35 cellular contexts compared by ENCODE assay signal in genomic region chr15:48221261-48221660, GRCh38. TPM values are rescaled to one million over a fixed set of nuclear protein-coding genes. Genes with fewer than 3 reads are reported as not detected.
"Had no signal": no experiment of that assay in that cellular context is flagged by ENCODE, and none has a peak within 500 bp of the region (broad histone marks: within the 10 kb centered on the region; RNA-seq: fewer than 3 reads in every experiment).

No MANE protein-coding gene starts in this region.

- DNase-seq: activated CD4-positive, alpha-beta T cell treated with anti-CD3 and anti-CD28 coated beads, Interleukin-2, amount 10 ng/mL, durations not matched to agents 7 days and 5 days; activated CD4-positive, alpha-beta T cell treated with anti-CD3 and anti-CD28 coated beads, Interleukin-2, amount 50 U/mL, for 48 hours; activated CD8-positive, alpha-beta T cell treated with anti-CD3 and anti-CD28 coated beads, Interleukin-2, amount 10 ng/mL, durations not matched to agents 7 days and 5 days; activated gamma-delta T cell; activated naive CD4-positive, alpha-beta T cell treated with Interleukin-2 at 50 U/mL for 16 hours; activated naive CD8-positive, alpha-beta T cell treated with anti-CD3 and anti-CD28 coated beads, Interleukin-2, amount 10 ng/mL, durations not matched to agents 7 days and 5 days; activated T-cell treated with anti-CD3 and anti-CD28 coated beads, Interleukin-2, amount 50 U/mL, for 24 hours; amygdala; caudate nucleus; Karpas-422; KBM-7; NCI-H1105 treated with DMSO at 0.1 percent for 48 hours; NCI-H1436; NCI-H2029 treated with DMSO at 0.1 percent for 48 hours; NCI-H2107; NCI-H2171; NCI-H510A; NCI-H774; PC-3; Peyer's patch; RPMI8226; SHP77 treated with DMSO at 0.1 percent for 48 hours; SW 1271; T-helper 1 cell; T-helper 2 cell; T-helper 9 cell had no signal

- H3K27ac Mint-ChIP-seq: activated CD4-positive, alpha-beta T cell treated with anti-CD3 and anti-CD28 coated beads, Interleukin-2, amount 10 ng/mL, durations not matched to agents 7 days and 5 days; activated CD8-positive, alpha-beta T cell treated with anti-CD3 and anti-CD28 coated beads, Interleukin-2, amount 10 ng/mL, durations not matched to agents 7 days and 5 days; activated naive CD4-positive, alpha-beta T cell treated with anti-CD3 and anti-CD28 coated beads, Interleukin-2, amount 50 U/mL, for 24 hours; activated naive CD8-positive, alpha-beta T cell treated with anti-CD3 and anti-CD28 coated beads, Interleukin-2, amount 10 ng/mL, durations not matched to agents 7 days and 5 days; activated T-cell treated with anti-CD3 and anti-CD28 coated beads, Interleukin-2, amount 50 U/mL, for 24 hours; activated T-helper 2 cell treated with anti-CD3 and anti-CD28 coated beads, Interferon-gamma antibody, Interleukin-2, Interleukin-4, amounts not matched to agents 10 μg/mL and 5 μg/mL and 100 μg/mL, durations not matched to agents 14 hours and 24 hours and 36 hours; brain; IgD-negative memory B cell had no signal

- H3K27me3 ChIP-seq: Peyer's patch, SJSA1 had no signal

- FAIRE-seq: astrocyte, bronchial epithelial cell had no signal

- H3K9me3 Mint-ChIP-seq: activated CD4-positive, alpha-beta T cell treated with anti-CD3 and anti-CD28 coated beads, Interleukin-2, amount 10 ng/mL, durations not matched to agents 7 days and 5 days; activated naive CD4-positive, alpha-beta T cell treated with anti-CD3 and anti-CD28 coated beads, Interleukin-2, amount 50 U/mL, for 24 hours; activated naive CD8-positive, alpha-beta T cell treated with anti-CD3 and anti-CD28 coated beads, Interleukin-2, amount 10 ng/mL, durations not matched to agents 7 days and 5 days; activated T-cell treated with anti-CD3 and anti-CD28 coated beads, Interleukin-2, amount 50 U/mL, for 24 hours; activated T-helper 2 cell treated with anti-CD3 and anti-CD28 coated beads, Interferon-gamma antibody, Interleukin-2, Interleukin-4, amounts not matched to agents 10 μg/mL and 5 μg/mL and 100 μg/mL, durations not matched to agents 14 hours and 24 hours and 36 hours; IgD-negative memory B cell had no signal

- H3K4me3 ChIP-seq: Peyer's patch, SJSA1 had no signal

- H3K4me1 Mint-ChIP-seq: activated CD4-positive, alpha-beta T cell treated with anti-CD3 and anti-CD28 coated beads, Interleukin-2, amount 10 ng/mL, durations not matched to agents 7 days and 5 days; activated naive CD4-positive, alpha-beta T cell treated with anti-CD3 and anti-CD28 coated beads, Interleukin-2, amount 50 U/mL, for 24 hours; activated naive CD8-positive, alpha-beta T cell treated with anti-CD3 and anti-CD28 coated beads, Interleukin-2, amount 10 ng/mL, durations not matched to agents 7 days and 5 days; brain; IgD-negative memory B cell had no signal

- H3K4me3 Mint-ChIP-seq: activated CD4-positive, alpha-beta T cell treated with anti-CD3 and anti-CD28 coated beads, Interleukin-2, amount 10 ng/mL, durations not matched to agents 7 days and 5 days; activated CD8-positive, alpha-beta T cell treated with anti-CD3 and anti-CD28 coated beads, Interleukin-2, amount 10 ng/mL, durations not matched to agents 7 days and 5 days; activated naive CD4-positive, alpha-beta T cell treated with anti-CD3 and anti-CD28 coated beads, Interleukin-2, amount 50 U/mL, for 24 hours; activated naive CD8-positive, alpha-beta T cell treated with anti-CD3 and anti-CD28 coated beads, Interleukin-2, amount 10 ng/mL, durations not matched to agents 7 days and 5 days; activated T-cell treated with anti-CD3 and anti-CD28 coated beads, Interleukin-2, amount 50 U/mL, for 24 hours; brain; IgD-negative memory B cell had no signal

- H3K9me3 ChIP-seq: Peyer's patch, SJSA1 had no signal

- H3K36me3 Mint-ChIP-seq: activated naive CD4-positive, alpha-beta T cell treated with anti-CD3 and anti-CD28 coated beads, Interleukin-2, amount 50 U/mL, for 24 hours; activated naive CD8-positive, alpha-beta T cell treated with anti-CD3 and anti-CD28 coated beads, Interleukin-2, amount 10 ng/mL, durations not matched to agents 7 days and 5 days; brain had no signal

- H3K36me3 ChIP-seq: Peyer's patch, SJSA1 had no signal

- H3K27ac ChIP-seq: Peyer's patch, SJSA1 had no signal

- H3K4me1 ChIP-seq: Peyer's patch, SJSA1 had no signal

RNA-seq across cellular contexts. Expression of gene SLC12A1, which starts 15.2 kb away (rescaled TPM):
- total RNA-seq: activated CD4-positive, alpha-beta T cell treated with anti-CD3 and anti-CD28 coated beads, Interleukin-2, amount 10 ng/mL, durations not matched to agents 7 days and 5 days; activated CD8-positive, alpha-beta T cell treated with anti-CD3 and anti-CD28 coated beads, Interleukin-2, amount 10 ng/mL, durations not matched to agents 7 days and 5 days; activated naive CD8-positive, alpha-beta T cell treated with anti-CD3 and anti-CD28 coated beads, Interleukin-2, amount 10 ng/mL, durations not matched to agents 7 days and 5 days; activated T-helper 2 cell treated with anti-CD3 and anti-CD28 coated beads, Interferon-gamma antibody, Interleukin-2, Interleukin-4, amounts not matched to agents 10 μg/mL and 5 μg/mL and 100 μg/mL, durations not matched to agents 14 hours and 24 hours and 36 hours; astrocyte; bronchial epithelial cell; MCF 10A; PC-3; Peyer's patch; SJSA1 had no signal
- polyA plus RNA-seq: adipose tissue, IgD-negative memory B cell had no signal

RNA-seq across cellular contexts. Expression of gene CTXN2, which starts 29.8 kb away (rescaled TPM):
- total RNA-seq: activated CD4-positive, alpha-beta T cell treated with anti-CD3 and anti-CD28 coated beads, Interleukin-2, amount 10 ng/mL, durations not matched to agents 7 days and 5 days; activated CD8-positive, alpha-beta T cell treated with anti-CD3 and anti-CD28 coated beads, Interleukin-2, amount 10 ng/mL, durations not matched to agents 7 days and 5 days; activated naive CD8-positive, alpha-beta T cell treated with anti-CD3 and anti-CD28 coated beads, Interleukin-2, amount 10 ng/mL, durations not matched to agents 7 days and 5 days; astrocyte; bronchial epithelial cell; MCF 10A; PC-3; Peyer's patch; SJSA1 had no signal
- polyA plus RNA-seq: IgD-negative memory B cell had no signal
